8 cellular contexts compared by ENCODE assay signal in genomic region chr7:157432541-157432956, GRCh38.
A peak's percentile ranks its signal among the peaks of the same experiment; 100 is the strongest.
DNase-seq lines count a peak whose midpoint lies in the region; ATAC-seq and TF ChIP-seq lines count a peak whose summit lies in the region.

No MANE protein-coding gene starts in this region.

- 10 to 21% methylated on average over 7 to 17 of the region's 17 CpGs for WGBS in transverse colon (ENCODE audit: low coverage in 1 of 2), 2 donors

- CTCF ChIA-PET in HCT116 (lab: Charles Lee) = interaction anchor here (1.0 kb wide), 2 partner anchors 42 to 922 kb away, joined by 3 to 4 read pairs; no protein-coding TSS in a partner anchor

- POLR2A ChIA-PET in HCT116 (lab: Charles Lee) = no interaction called here

- TF ChIP-seq CTCF in HCT116 (IDR thresholded peaks at IDR 0.05 in 2 of 3, conservative IDR thresholded peaks at IDR 0.05 in 1 of 3; ENCODE audit: borderline replicate concordance in 1 of 3, insufficient read depth in 1 of 3, low read depth in 2 of 3, low read length in 2 of 3) (no peak), astrocyte of the spinal cord (IDR thresholded peaks at IDR 0.05; ENCODE audit: low read depth, low read length) (no peak), transverse colon (IDR thresholded peaks at IDR 0.05) (no peak)

- H3K4me2 ChIP-seq in BLaER1 (peak overlapping the region; percentile 96), HCT116 (ENCODE audit: low read length) (peak overlapping the region; percentile 61)

- H3K4me1 ChIP-seq in BLaER1 (peaks cover 36% of the 10 kb centered on the region), HCT116 (ENCODE audit: control insufficient read depth in 1 of 2, insufficient read depth in 2 of 2, low read length in 2 of 2) (peaks cover 6 to 11% of the 10 kb centered on the region in 2 experiments; a peak in 3 of 4 replicates), transverse colon (peaks cover 0 to 9% (median 7%) of the 10 kb centered on the region in 4 donors)

- H3K27ac ChIP-seq in BLaER1 = no peak overlapping the region
- H3K27ac ChIP-seq in HCT116 (ENCODE audit: low read depth, low read length) = no peak overlapping the region
- H3K27ac ChIP-seq in transverse colon = no peak overlapping the region

- TF ChIP-seq POLR2A in HCT116 (IDR thresholded peaks at IDR 0.05; ENCODE audit: borderline replicate concordance, extremely low read depth, insufficient read depth, insufficient read length) = no peak
- TF ChIP-seq POLR2A in transverse colon (IDR thresholded peaks at IDR 0.05) = no peak

- peak overlapping the region; percentile 61 for H3K4me3 ChIP-seq in BLaER1
- H3K4me3 ChIP-seq in HCT116 (replicated peaks in 1 of 2; ENCODE audit: low read depth in 1 of 2, low read length in 2 of 2) = peak overlapping the region; percentile 0 to 17; a peak in 2 of 4 replicates
- peak overlapping the region; percentile 12 for H3K4me3 ChIP-seq in astrocyte of the spinal cord (ENCODE audit: low read depth, low read length)
- peak overlapping the region in 1 of 4 donors; percentile 32 for H3K4me3 ChIP-seq in transverse colon

- H3K36me3 ChIP-seq in BLaER1 = no peaks in the 10 kb centered on the region
- no peaks in the 10 kb centered on the region for H3K36me3 ChIP-seq in HCT116 (ENCODE audit: control insufficient read depth in 1 of 2, insufficient read depth in 2 of 2, low read length in 2 of 2)
- no peaks in the 10 kb centered on the region for H3K36me3 ChIP-seq in transverse colon

- H3K27me3 ChIP-seq in BLaER1 = no peaks in the 10 kb centered on the region
- no peaks in the 10 kb centered on the region for H3K27me3 ChIP-seq in HCT116 (ENCODE audit: insufficient read depth, low read length)
- no peaks in the 10 kb centered on the region for H3K27me3 ChIP-seq in transverse colon

- intact Hi-C loops in HCT116 (cut with micrococcal nuclease) = loop anchor here (2.0 to 10.0 kb wide), 3 partner anchors 252 to 920 kb away; no protein-coding TSS in a partner anchor
- intact Hi-C loops in transverse colon (cut with DNase I; ENCODE audit: low total_unique reads) = no loop called here

- H4K20me1 ChIP-seq in BLaER1 (no peaks in the 10 kb centered on the region), HCT116 (ENCODE audit: insufficient read depth) (no peaks in the 10 kb centered on the region)

- RAD21 ChIA-PET in HCT116 (lab: Charles Lee; ENCODE audit: low non-redundant PET in 1 of 2, low total read pairs in 2 of 2, uncharacterized antibody in 2 of 2, unreplicated experiment in 2 of 2) = no interaction called here

- no TSS peak for BruUV-seq in HCT116 (replicated peaks; lab: Mats Ljungman, UMichigan)

- ATAC-seq in HCT116 (peak; percentile 93), HG03378 (IDR thresholded peaks at IDR 0.05; ENCODE audit: unreplicated experiment) (no peak)

- in situ Hi-C loops in astrocyte of the spinal cord (cut with HindIII; ENCODE audit: low sequenced_read_pairs) (no loop called here), transverse colon (cut with MboI; ENCODE audit: low pct_ligation_motif_present in 1 of 4, low pct_unique_long_range_greater_than_20kb in 1 of 4, low sequenced_read_pairs in 3 of 4) (loop anchor here in 1 of 4 donors (25.0 kb wide), 1 partner anchor 430 kb away; no protein-coding TSS in a partner anchor)

- TF ChIP-seq EP300 in transverse colon (IDR thresholded peaks at IDR 0.05; ENCODE audit: low read depth) = no peak

- DNase-seq in HCT116 (ENCODE audit: low read depth, low spot score) (peak; percentile 46), NCI-H526 treated with DMSO at 0.1 percent for 48 hours (lab: John Stamatoyannopoulos, UW) (peak; percentile 68), astrocyte of the spinal cord (ENCODE audit: low read depth, low spot score) (peak; percentile 44), left kidney (ENCODE audit: low read depth, low spot score) (peak; percentile 88), transverse colon (peak; percentile 28), middle frontal gyrus (ENCODE audit: extremely low spot score, low spot score) (no peak)

- H3K9me2 ChIP-seq in HCT116 (ENCODE audit: insufficient read depth) = no peaks in the 10 kb centered on the region

- H3K9ac ChIP-seq in BLaER1 (peak overlapping the region; percentile 44; the same call in 1 of the 2 replicates), HCT116 (ENCODE audit: low read length) (peak overlapping the region; percentile 8; the same call in 1 of the 2 replicates)

- no peak for TF ChIP-seq RAD21 in HCT116 (IDR thresholded peaks at IDR 0.05; ENCODE audit: low read depth)

- no peaks in the 10 kb centered on the region for H3K79me2 ChIP-seq in HCT116 (ENCODE audit: insufficient read depth, low read length)

- H3K9me3 ChIP-seq in BLaER1 = no peaks in the 10 kb centered on the region
- H3K9me3 ChIP-seq in HCT116 (ENCODE audit: control insufficient read depth in 1 of 2, insufficient read depth in 1 of 2, low read depth in 1 of 2, low read length in 2 of 2) = no peaks in the 10 kb centered on the region
- no peaks in the 10 kb centered on the region for H3K9me3 ChIP-seq in transverse colon

- H2AFZ ChIP-seq in HCT116 (ENCODE audit: low read depth, low read length, poor library complexity, severe bottlenecking) = peak overlapping the region; percentile 74

TF ChIP-seq in HCT116, 20 proteins besides CTCF, POLR2A, EP300 and RAD21:
- TF ChIP-seq MAX (IDR thresholded peaks at IDR 0.05) = peak; percentile 71
- TF ChIP-seq SP1 (IDR thresholded peaks at IDR 0.05; ENCODE audit: low read depth) = no peak
